6 cellular contexts compared by ENCODE assay signal in genomic region chr19:49422407-49423277, GRCh38. TPM values are rescaled to one million over a fixed set of nuclear protein-coding genes. Genes with fewer than 3 reads are reported as not detected.
DNase-seq lines count a peak whose midpoint lies in the region; ATAC-seq and TF ChIP-seq lines count a peak whose summit lies in the region.

No MANE protein-coding gene starts in this region.

- H3K27ac ChIP-seq in coronary artery, result no peak overlapping the region
- no peak overlapping the region for H3K27ac ChIP-seq in gastrocnemius medialis

- peaks cover 13 to 21% of the 10 kb centered on the region in 2 donors for H3K4me1 ChIP-seq in gastrocnemius medialis

- no peaks in the 10 kb centered on the region for H3K9me3 ChIP-seq in gastrocnemius medialis

- in situ Hi-C loops in gastrocnemius medialis (cut with MboI; ENCODE audit: low sequenced_read_pairs in 4 of 4), result no loop called here

- no peaks in the 10 kb centered on the region for H3K36me3 ChIP-seq in gastrocnemius medialis

- H3K4me3 ChIP-seq in coronary artery (peak overlapping the region; percentile 61), gastrocnemius medialis (peak overlapping the region; percentile 10 to 47 (median 30))

- ATAC-seq in gastrocnemius medialis, result no peak
- no peak for ATAC-seq in GM18870 (IDR thresholded peaks at IDR 0.05; ENCODE audit: unreplicated experiment)

- H3K27me3 ChIP-seq in gastrocnemius medialis, result peaks cover 91 to 99% (median 95%) of the 10 kb centered on the region in 3 donors

- DNase-seq in DMS153 treated with DMSO at 0.1 percent for 48 hours (lab: John Stamatoyannopoulos, UW; ENCODE audit: unreplicated experiment) (peak; percentile 78), NCI-H524 treated with DMSO at 0.1 percent for 48 hours (lab: John Stamatoyannopoulos, UW) (peak; percentile 5), coronary artery (ENCODE audit: low spot score) (no peak), gastrocnemius medialis (no peak), T1000 (lab: John Stamatoyannopoulos, UW) (no peak)

- no peak for TF ChIP-seq POLR2A in gastrocnemius medialis (IDR thresholded peaks at IDR 0.05)

- intact Hi-C loops in gastrocnemius medialis (cut with DNase I; ENCODE audit: low total_unique reads), result loop anchor here (1.0 kb wide), 1 partner anchor 21 kb away; no protein-coding TSS in a partner anchor

- TF ChIP-seq CTCF in coronary artery (IDR thresholded peaks at IDR 0.05), result no peak
- TF ChIP-seq CTCF in gastrocnemius medialis (IDR thresholded peaks at IDR 0.05 in 4 of 5, conservative IDR thresholded peaks at IDR 0.05 in 1 of 5), result peak in 4 of 5 experiments; percentile 28 to 54 (median 36)

RNA-seq across cellular contexts. Expression of gene PTH2, which starts 0.6 kb away (rescaled TPM):
- total RNA-seq in gastrocnemius medialis, result not detected

RNA-seq across cellular contexts. Expression of gene GFY, which starts 2.5 kb away (rescaled TPM):
- total RNA-seq in gastrocnemius medialis, result not detected

RNA-seq across cellular contexts. Expression of gene SLC17A7, which starts 18.7 kb away (rescaled TPM):
- total RNA-seq in gastrocnemius medialis, result 1 to 10 TPM in 1 of 4 donors, under 1 TPM in 3; 0.24 to 1.6 (median 0.33) TPM

RNA-seq across cellular contexts. Expression of gene PIH1D1, which starts 29.0 kb away (rescaled TPM):
- 100 to 1,000 TPM in 1 of 4 donors, 10 to 100 TPM in 3; 41.9 to 107 (median 79.0) TPM for total RNA-seq in gastrocnemius medialis

RNA-seq across cellular contexts. Expression of gene ALDH16A1, which starts 30.4 kb away (rescaled TPM):
- total RNA-seq in gastrocnemius medialis, result 10 to 100 TPM in 2 of 4 donors, 1 to 10 TPM in 2; 8.0 to 12.6 (median 9.9) TPM

Comparison
In these comparisons a context has a peak if more than half of its experiments do, and no peak if none do; other contexts are left out.
1. DNase-seq: peak in DMS153 treated with DMSO at 0.1 percent for 48 hours (single experiment) and NCI-H524 treated with DMSO at 0.1 percent for 48 hours (single experiment); none in coronary artery (single experiment), gastrocnemius medialis (0 of 2) and T1000 (single experiment).